16 cellular contexts compared by ENCODE assay signal in genomic region chr15:68349173-68349572, GRCh38.
"Had no signal": no experiment of that assay in that cellular context is flagged by ENCODE, and none has a peak within 500 bp of the region (broad histone marks: within the 10 kb centered on the region; RNA-seq: fewer than 3 reads in every experiment).

No MANE protein-coding gene starts in this region.

- H3K4me1 ChIP-seq: colonic mucosa, right lobe of liver had no signal

- H3K4me3 Mint-ChIP-seq: activated naive CD8-positive, alpha-beta T cell; activated T-cell treated with anti-CD3 and anti-CD28 coated beads, Interleukin-2, amount 50 U/mL, for 72 hours; naive thymus-derived CD8-positive, alpha-beta T cell; stimulated activated naive B cell treated with anti-CD40 and anti-IgM and Interleukin-4, amounts not matched to agents 10 μg/mL and 1 μg/mL and 100 μg/mL, for 72 hours had no signal

- H3K9me3 ChIP-seq: colonic mucosa, ovary, right lobe of liver, spleen, tibial nerve had no signal

- H3K27ac Mint-ChIP-seq: activated T-cell treated with anti-CD3 and anti-CD28 coated beads, Interleukin-2, amount 50 U/mL, for 72 hours; naive thymus-derived CD8-positive, alpha-beta T cell; stimulated activated naive B cell treated with anti-CD40 and anti-IgM and Interleukin-4, amounts not matched to agents 10 μg/mL and 1 μg/mL and 100 μg/mL, for 72 hours had no signal

- H3K27me3 Mint-ChIP-seq: activated naive CD8-positive, alpha-beta T cell had no signal

- H3K27ac ChIP-seq: cardiac muscle cell, colonic mucosa, ovary, right lobe of liver, spleen, tibial nerve had no signal

- ATAC-seq: activated T-cell treated with anti-CD3 and anti-CD28 coated beads, Interleukin-2, amount 50 U/mL, for 72 hours; naive thymus-derived CD8-positive, alpha-beta T cell; right lobe of liver had no signal

- H3K9me3 Mint-ChIP-seq: activated T-cell treated with anti-CD3 and anti-CD28 coated beads, Interleukin-2, amount 50 U/mL, for 72 hours; naive thymus-derived CD8-positive, alpha-beta T cell had no signal

- H3K27me3 ChIP-seq: cardiac muscle cell, colonic mucosa, ovary, right lobe of liver, spleen, tibial nerve had no signal

- H3K4me3 ChIP-seq: cardiac muscle cell, colonic mucosa, ovary, right lobe of liver, spleen, tibial nerve had no signal

- DNase-seq: activated CD4-positive, alpha-beta T cell treated with anti-CD3 and anti-CD28 coated beads, Interleukin-2, amount 50 U/mL, for 1 hour; activated CD4-positive, CD25-positive, alpha-beta regulatory T cell treated with anti-CD3 and anti-CD28 coated beads, Interleukin-2, amount 50 U/mL, for 72 hours; activated CD8-positive, alpha-beta memory T cell treated with anti-CD3 and anti-CD28 coated beads for 24 hours; activated gamma-delta T cell; activated T-cell treated with anti-CD3 and anti-CD28 coated beads, Interleukin-2, amount 50 U/mL, for 72 hours; colonic mucosa; naive thymus-derived CD8-positive, alpha-beta T cell; ovary; stimulated activated CD4-positive, alpha-beta T cell treated with anti-CD3 and anti-CD28 coated beads, Interleukin-4, amount 100 ng/mL, for 4 hours; stimulated activated naive B cell treated with anti-CD40 and anti-IgM and Interleukin-4, amounts not matched to agents 10 μg/mL and 1 μg/mL and 100 μg/mL, for 72 hours; T-helper 1 cell had no signal

- H3K36me3 ChIP-seq: cardiac muscle cell, colonic mucosa, ovary, right lobe of liver, spleen, tibial nerve had no signal

- H3K36me3 Mint-ChIP-seq: activated naive CD8-positive, alpha-beta T cell; naive thymus-derived CD8-positive, alpha-beta T cell had no signal
